In the genomic region with DNA sequence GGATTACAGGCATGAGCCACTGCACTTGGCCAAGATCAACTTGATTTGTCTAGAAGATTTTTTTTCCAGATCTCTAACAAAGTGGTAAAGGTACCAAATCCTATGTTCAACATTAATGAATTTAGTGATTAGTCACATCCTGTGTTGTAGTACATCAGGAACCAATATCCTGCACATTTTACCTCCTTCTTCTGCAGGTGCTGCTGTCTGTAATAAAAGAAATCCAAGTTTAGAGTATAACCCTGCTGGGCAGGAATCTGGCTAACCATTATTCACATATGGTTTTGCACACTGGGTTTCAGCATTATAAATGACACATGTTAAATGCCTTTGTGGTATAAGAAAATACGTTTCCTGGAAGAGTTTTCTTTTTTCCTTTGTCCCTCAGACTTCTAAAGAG, we compare ENCODE assay signal across 24 cellular contexts. TPM values are rescaled to one million over a fixed set of nuclear protein-coding genes. Genes with fewer than 3 reads are reported as not detected.
DNase-seq lines count a peak whose midpoint lies in the region; ATAC-seq and TF ChIP-seq lines count a peak whose summit lies in the region.
"Had no signal": no experiment of that assay in that cellular context is flagged by ENCODE, and none has a peak within 500 bp of the region (broad histone marks: within the 10 kb centered on the region; RNA-seq: fewer than 3 reads in every experiment).

No MANE protein-coding gene starts in this region.

- H3K36me3 Mint-ChIP-seq in Calu3 (ENCODE audit: insufficient read depth, unreplicated experiment): peaks cover 4% of the 10 kb centered on the region
- peaks cover 5% of the 10 kb centered on the region; the same call in 1 of the 2 replicates for H3K36me3 Mint-ChIP-seq in HFFc6 (ENCODE audit: low read depth)
- H3K36me3 Mint-ChIP-seq: activated naive CD4-positive, alpha-beta T cell treated with anti-CD3 and anti-CD28 coated beads, Interleukin-2, amount 10 ng/mL, durations not matched to agents 7 days and 5 days had no signal

- H3K27me3 Mint-ChIP-seq in Calu3 (ENCODE audit: unreplicated experiment) (no peaks in the 10 kb centered on the region), HFFc6 (ENCODE audit: insufficient read depth) (no peaks in the 10 kb centered on the region)
- H3K27me3 Mint-ChIP-seq: type B pancreatic cell had no signal

- DNase-seq in Calu3 (peak; percentile 7), HFFc6 (no peak), foreskin keratinocyte (peak; percentile 50 to 80), midbrain (lab: John Stamatoyannopoulos, UW) (no peak)
- no peak for DNase-seq in activated CD8-positive, alpha-beta memory T cell treated with anti-CD3 and anti-CD28 coated beads, Interleukin-2, amount 50 U/mL, for 48 hours
- DNase-seq: activated naive CD4-positive, alpha-beta T cell treated with anti-CD3 and anti-CD28 coated beads, Interleukin-2, amount 10 ng/mL, durations not matched to agents 7 days and 5 days; activated T-cell treated with anti-CD3 and anti-CD28 coated beads, Interleukin-2, amount 50 U/mL, for 72 hours; amniotic stem cell; caudate nucleus; GM23248; kidney glomerular epithelial cell; NCI-H1436; NCI-H2107; NK-92 treated with Interleukin-12 subunit alpha and Interleukin-12 subunit beta, amount 100 ng/mL, for 24 hours; Peyer's patch; stimulated activated CD8-positive, alpha-beta memory T cell treated with anti-CD3 and anti-CD28 coated beads, Interleukin-4, amount 100 ng/mL, for 48 hours; T-helper 17 cell had no signal

- H3K9me3 Mint-ChIP-seq in Calu3 (ENCODE audit: low read depth, unreplicated experiment): no peaks in the 10 kb centered on the region
- no peaks in the 10 kb centered on the region for H3K9me3 Mint-ChIP-seq in HFFc6
- H3K9me3 Mint-ChIP-seq: activated naive CD4-positive, alpha-beta T cell treated with anti-CD3 and anti-CD28 coated beads, Interleukin-2, amount 10 ng/mL, durations not matched to agents 7 days and 5 days; activated T-cell treated with anti-CD3 and anti-CD28 coated beads, Interleukin-2, amount 50 U/mL, for 72 hours; neural progenitor cell; type B pancreatic cell had no signal

- peak overlapping the region; percentile 36 for H3K27ac Mint-ChIP-seq in Calu3 (ENCODE audit: unreplicated experiment)
- 0 out of 2 replicates have a peak overlapping the region, but pooled peaks have one; percentile 26 for H3K27ac Mint-ChIP-seq in HFFc6
- H3K27ac Mint-ChIP-seq: activated naive CD4-positive, alpha-beta T cell treated with anti-CD3 and anti-CD28 coated beads, Interleukin-2, amount 10 ng/mL, durations not matched to agents 7 days and 5 days; activated T-cell treated with anti-CD3 and anti-CD28 coated beads, Interleukin-2, amount 50 U/mL, for 72 hours; neural progenitor cell; T-helper 17 cell; type B pancreatic cell had no signal

- CTCF ChIA-PET in Calu3 (lab: Charles Lee): interaction anchor here (0.7 kb wide), 1 partner anchor 67 kb away, joined by 4 read pairs; no protein-coding TSS in a partner anchor

- ATAC-seq in SK-N-SH treated with all-trans-retinoic acid at 6 μM for 48 hours (peak; percentile 60), foreskin keratinocyte (peak; percentile 58), HG03457 (IDR thresholded peaks at IDR 0.05; ENCODE audit: unreplicated experiment) (no peak), HG03095 (IDR thresholded peaks at IDR 0.05; ENCODE audit: unreplicated experiment) (no peak)
- ATAC-seq: activated T-cell treated with anti-CD3 and anti-CD28 coated beads, Interleukin-2, amount 50 U/mL, for 72 hours; K562; T-helper 17 cell had no signal

- no TSS peak for BruUV-seq in Calu3 (replicated peaks; lab: Mats Ljungman, UMichigan)

- intact Hi-C loops in Calu3 (cut with micrococcal nuclease; ENCODE audit: unreplicated experiment): loop anchor here (5.0 kb wide), 1 partner anchor 37 kb away; no protein-coding TSS in a partner anchor

- peaks cover 33% of the 10 kb centered on the region for H3K4me1 ChIP-seq in foreskin keratinocyte

- peaks cover 43% of the 10 kb centered on the region for H3K4me1 Mint-ChIP-seq in Calu3 (ENCODE audit: low read depth, unreplicated experiment)
- peaks cover 22% of the 10 kb centered on the region for H3K4me1 Mint-ChIP-seq in HFFc6 (ENCODE audit: low read depth)

- H3K27me3 ChIP-seq in foreskin keratinocyte: no peaks in the 10 kb centered on the region
- H3K27me3 ChIP-seq: BLaER1, neural progenitor cell, Peyer's patch had no signal

- no peak overlapping the region for H3K4me3 Mint-ChIP-seq in Calu3 (ENCODE audit: low read depth, unreplicated experiment)
- no peak overlapping the region for H3K4me3 Mint-ChIP-seq in HFFc6
- H3K4me3 Mint-ChIP-seq: activated naive CD4-positive, alpha-beta T cell treated with anti-CD3 and anti-CD28 coated beads, Interleukin-2, amount 10 ng/mL, durations not matched to agents 7 days and 5 days; activated T-cell treated with anti-CD3 and anti-CD28 coated beads, Interleukin-2, amount 50 U/mL, for 72 hours; neural progenitor cell; T-helper 17 cell; type B pancreatic cell had no signal

- TF ChIP-seq CTCF in Calu3 (IDR thresholded peaks at IDR 0.05; ENCODE audit: unreplicated experiment): no peak
- no peak for TF ChIP-seq CTCF in HFFc6 (IDR thresholded peaks at IDR 0.05)
- TF ChIP-seq CTCF in foreskin keratinocyte (conservative IDR thresholded peaks at IDR 0.05): no peak

- no peak overlapping the region for H3K27ac ChIP-seq in foreskin keratinocyte
- H3K27ac ChIP-seq: BLaER1, GM23248, neural progenitor cell, Peyer's patch had no signal

TF ChIP-seq in SK-N-SH treated with all-trans-retinoic acid at 6 μM for 48 hours, 23 proteins besides CTCF, POLR2A, EP300 and RAD21 (continues in another document):
- TF ChIP-seq ZNF565 (CRISPR knock-in tag; conservative IDR thresholded peaks at IDR 0.05; ENCODE audit: low read depth) (no peak), ZNF70 (CRISPR knock-in tag; IDR thresholded peaks at IDR 0.05) (no peak), CSDC2 (CRISPR knock-in tag; IDR thresholded peaks at IDR 0.05) (no peak), PPARA (CRISPR knock-in tag; IDR thresholded peaks at IDR 0.05; ENCODE audit: borderline replicate concordance) (no peak), OSR1 (CRISPR knock-in tag; IDR thresholded peaks at IDR 0.05) (no peak), ZFP3 (CRISPR knock-in tag; IDR thresholded peaks at IDR 0.05) (no peak), RARB (CRISPR knock-in tag; IDR thresholded peaks at IDR 0.05) (no peak), TOX (CRISPR knock-in tag; IDR thresholded peaks at IDR 0.05; ENCODE audit: borderline replicate concordance) (no peak), ESRRG (CRISPR knock-in tag; IDR thresholded peaks at IDR 0.05) (no peak), ARNTL (CRISPR knock-in tag; IDR thresholded peaks at IDR 0.05; ENCODE audit: borderline replicate concordance, low read depth) (no peak), BACH2 (CRISPR knock-in tag; IDR thresholded peaks at IDR 0.05; ENCODE audit: borderline replicate concordance) (no peak)
- TF ChIP-seq, protein P1, sequence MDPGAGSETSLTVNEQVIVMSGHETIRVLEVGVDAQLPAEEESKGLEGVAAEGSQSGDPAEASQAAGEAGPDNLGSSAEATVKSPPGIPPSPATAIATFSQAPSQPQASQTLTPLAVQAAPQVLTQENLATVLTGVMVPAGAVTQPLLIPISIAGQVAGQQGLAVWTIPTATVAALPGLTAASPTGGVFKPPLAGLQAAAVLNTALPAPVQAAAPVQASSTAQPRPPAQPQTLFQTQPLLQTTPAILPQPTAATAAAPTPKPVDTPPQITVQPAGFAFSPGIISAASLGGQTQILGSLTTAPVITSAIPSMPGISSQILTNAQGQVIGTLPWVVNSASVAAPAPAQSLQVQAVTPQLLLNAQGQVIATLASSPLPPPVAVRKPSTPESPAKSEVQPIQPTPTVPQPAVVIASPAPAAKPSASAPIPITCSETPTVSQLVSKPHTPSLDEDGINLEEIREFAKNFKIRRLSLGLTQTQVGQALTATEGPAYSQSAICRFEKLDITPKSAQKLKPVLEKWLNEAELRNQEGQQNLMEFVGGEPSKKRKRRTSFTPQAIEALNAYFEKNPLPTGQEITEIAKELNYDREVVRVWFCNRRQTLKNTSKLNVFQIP (CRISPR knock-in tag; IDR thresholded peaks at IDR 0.05; ENCODE audit: borderline replicate concordance, low read depth): no peak
- TF ChIP-seq, protein P2, sequence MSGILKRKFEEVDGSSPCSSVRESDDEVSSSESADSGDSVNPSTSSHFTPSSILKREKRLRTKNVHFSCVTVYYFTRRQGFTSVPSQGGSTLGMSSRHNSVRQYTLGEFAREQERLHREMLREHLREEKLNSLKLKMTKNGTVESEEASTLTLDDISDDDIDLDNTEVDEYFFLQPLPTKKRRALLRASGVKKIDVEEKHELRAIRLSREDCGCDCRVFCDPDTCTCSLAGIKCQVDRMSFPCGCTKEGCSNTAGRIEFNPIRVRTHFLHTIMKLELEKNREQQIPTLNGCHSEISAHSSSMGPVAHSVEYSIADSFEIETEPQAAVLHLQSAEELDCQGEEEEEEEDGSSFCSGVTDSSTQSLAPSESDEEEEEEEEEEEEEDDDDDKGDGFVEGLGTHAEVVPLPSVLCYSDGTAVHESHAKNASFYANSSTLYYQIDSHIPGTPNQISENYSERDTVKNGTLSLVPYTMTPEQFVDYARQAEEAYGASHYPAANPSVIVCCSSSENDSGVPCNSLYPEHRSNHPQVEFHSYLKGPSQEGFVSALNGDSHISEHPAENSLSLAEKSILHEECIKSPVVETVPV (CRISPR knock-in tag; IDR thresholded peaks at IDR 0.05): no peak
- TF ChIP-seq, protein P3, sequence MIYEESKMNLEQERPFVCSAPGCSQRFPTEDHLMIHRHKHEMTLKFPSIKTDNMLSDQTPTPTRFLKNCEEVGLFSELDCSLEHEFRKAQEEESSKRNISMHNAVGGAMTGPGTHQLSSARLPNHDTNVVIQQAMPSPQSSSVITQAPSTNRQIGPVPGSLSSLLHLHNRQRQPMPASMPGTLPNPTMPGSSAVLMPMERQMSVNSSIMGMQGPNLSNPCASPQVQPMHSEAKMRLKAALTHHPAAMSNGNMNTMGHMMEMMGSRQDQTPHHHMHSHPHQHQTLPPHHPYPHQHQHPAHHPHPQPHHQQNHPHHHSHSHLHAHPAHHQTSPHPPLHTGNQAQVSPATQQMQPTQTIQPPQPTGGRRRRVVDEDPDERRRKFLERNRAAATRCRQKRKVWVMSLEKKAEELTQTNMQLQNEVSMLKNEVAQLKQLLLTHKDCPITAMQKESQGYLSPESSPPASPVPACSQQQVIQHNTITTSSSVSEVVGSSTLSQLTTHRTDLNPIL (CRISPR knock-in tag; IDR thresholded peaks at IDR 0.05; ENCODE audit: low read depth): no peak

RNA-seq across cellular contexts. Expression of a gene that starts 10.8 kb away (rescaled TPM):
- total RNA-seq in Calu3 (2022) (57.6 and 62.4 TPM in 2 replicates), foreskin keratinocyte (65.4 and 69.5 TPM in 2 replicates)
- 10 to 100 TPM; 19.9 to 24.3 (median 23.1) TPM for total RNA-seq in HFFc6 (2021; fragmentation: NEBNext Ultra II Directional; extraction: Animal tissue kit (Norgen Biotek cat#: 25700))
- 25.6 and 29.2 TPM in 2 replicates for polyA plus RNA-seq in foreskin keratinocyte

Comparison
In these comparisons a context has a peak if more than half of its experiments do, and no peak if none do; other contexts are left out.
1. DNase-seq: peak in Calu3 (single experiment) and foreskin keratinocyte (2 of 2); none in HFFc6 (single experiment), midbrain (single experiment) and activated CD8-positive, alpha-beta memory T cell treated with anti-CD3 and anti-CD28 coated beads, Interleukin-2, amount 50 U/mL, for 48 hours (single experiment).
2. ATAC-seq: peak in SK-N-SH treated with all-trans-retinoic acid at 6 μM for 48 hours (single experiment) and foreskin keratinocyte (single experiment); none in HG03457 (single experiment) and HG03095 (single experiment).